8 cellular contexts compared by ENCODE assay signal in the genomic region with DNA sequence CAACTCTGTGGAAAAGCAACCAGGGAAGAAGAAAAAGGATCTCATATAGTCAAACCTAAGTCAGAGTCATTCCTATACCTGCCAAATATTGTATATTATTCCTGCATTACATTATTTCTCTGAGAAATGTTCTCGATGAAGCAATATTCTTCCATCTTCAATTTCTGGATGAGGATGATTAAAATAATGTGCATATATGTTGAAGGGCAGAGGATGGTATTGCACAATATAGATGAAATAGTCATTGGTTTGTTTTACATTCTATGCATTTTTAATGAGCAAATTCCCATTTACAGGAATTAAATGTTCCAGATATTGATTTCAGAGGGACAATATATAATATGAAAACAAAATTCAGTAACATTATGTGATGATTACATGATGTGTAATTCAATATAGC.
"Had no signal": no experiment of that assay in that cellular context is flagged by ENCODE, and none has a peak within 500 bp of the region (broad histone marks: within the 10 kb centered on the region; RNA-seq: fewer than 3 reads in every experiment).

No MANE protein-coding gene starts in this region.

- H3K9ac ChIP-seq: GM23248, KMS-11 had no signal

- H3K36me3 ChIP-seq: HAP-1 had no signal

- H3K4me3 ChIP-seq: GM23248, HAP-1 had no signal

- H3K27ac ChIP-seq: GM23248, KMS-11 had no signal

- H3K4me2 ChIP-seq: KMS-11 had no signal

- H3K9me3 ChIP-seq: HAP-1 had no signal

- H2AFZ ChIP-seq: GM23248 had no signal

- FAIRE-seq: H54, HTR-8/SVneo had no signal

- ATAC-seq: HCT116 had no signal

- H3K4me1 ChIP-seq: HAP-1 had no signal

- DNase-seq: GM23248, GOT3, KBM-7 had no signal
